Comparison of ENCODE assay signal across 16 cellular contexts in the genomic region with DNA sequence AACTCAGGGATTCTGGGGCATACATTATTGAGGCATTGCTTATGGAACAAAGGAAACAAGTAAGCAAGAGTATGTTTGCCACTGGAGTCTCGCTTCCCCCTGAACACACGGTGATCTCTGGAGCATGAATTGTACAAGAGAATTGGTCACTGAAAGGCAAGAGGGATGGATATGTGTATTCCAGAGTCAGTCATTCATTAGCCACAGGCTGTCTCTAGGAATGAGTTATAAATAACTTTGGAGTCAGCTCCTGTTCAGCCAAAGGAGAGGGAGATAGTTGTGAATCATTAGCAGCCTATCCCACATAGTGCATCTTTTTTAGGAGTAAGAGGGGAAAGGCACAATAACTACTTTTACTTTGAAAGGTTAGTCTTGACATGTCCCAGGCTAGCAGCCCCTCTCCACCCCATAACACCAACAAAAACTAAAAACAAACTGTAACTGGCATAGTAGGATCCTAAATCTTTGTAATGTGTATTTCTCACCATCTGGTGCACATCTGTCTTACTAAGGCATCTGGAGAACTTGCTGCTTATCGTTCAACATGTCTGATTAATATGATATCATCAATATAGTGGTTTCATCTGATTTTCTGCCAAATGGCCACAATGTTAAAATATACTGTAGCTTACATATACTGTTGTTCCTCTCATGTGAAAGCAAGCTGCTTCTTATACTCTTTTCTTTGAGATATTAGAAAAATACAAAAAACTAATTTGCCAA.
DNase-seq lines count a peak whose midpoint lies in the region; ATAC-seq and TF ChIP-seq lines count a peak whose summit lies in the region.
"Had no signal": no experiment of that assay in that cellular context is flagged by ENCODE, and none has a peak within 500 bp of the region (broad histone marks: within the 10 kb centered on the region; RNA-seq: fewer than 3 reads in every experiment).

No MANE protein-coding gene starts in this region.

- H3K9me3 ChIP-seq in SK-N-SH: no peaks in the 10 kb centered on the region; the same call in 1 of the 2 replicates
- H3K9me3 ChIP-seq: BE2C had no signal

- no peak overlapping the region for H3K4me2 ChIP-seq in SK-N-SH

- peak overlapping the region; percentile 17 to 24 (median 24) for H3K27ac Mint-ChIP-seq in nephron
- H3K27ac Mint-ChIP-seq in activated naive CD8-positive, alpha-beta T cell treated with anti-CD3 and anti-CD28 coated beads, Interleukin-2, amount 50 U/mL, for 24 hours: no peak overlapping the region
- H3K27ac Mint-ChIP-seq: CD4-positive, alpha-beta memory T cell; H9 had no signal

- no peaks in the 10 kb centered on the region for H3K27me3 ChIP-seq in SK-N-SH (ENCODE audit: insufficient read depth)
- H3K27me3 ChIP-seq in kidney epithelial cell (ENCODE audit: control insufficient read depth, insufficient read depth, low read length): no peaks in the 10 kb centered on the region
- H3K27me3 ChIP-seq: BE2C had no signal

- peaks cover 0 to 4% of the 10 kb centered on the region in 2 experiments; a peak in 2 of 4 replicates for H3K4me1 ChIP-seq in SK-N-SH (ENCODE audit: control insufficient read depth in 1 of 2, insufficient read depth in 2 of 2, low read depth in 1 of 2, low read length in 1 of 2)
- H3K4me1 ChIP-seq: BE2C had no signal

- no peak for ATAC-seq in activated naive CD8-positive, alpha-beta T cell treated with anti-CD3 and anti-CD28 coated beads, Interleukin-2, amount 50 U/mL, for 24 hours

- no peaks in the 10 kb centered on the region for H3K36me3 Mint-ChIP-seq in nephron (ENCODE audit: low read depth)
- H3K36me3 Mint-ChIP-seq in activated naive CD8-positive, alpha-beta T cell treated with anti-CD3 and anti-CD28 coated beads, Interleukin-2, amount 50 U/mL, for 24 hours (ENCODE audit: low read depth): no peaks in the 10 kb centered on the region
- H3K36me3 Mint-ChIP-seq: CD4-positive, alpha-beta memory T cell had no signal

- no peak for TF ChIP-seq RAD21 in SK-N-SH (IDR thresholded peaks at IDR 0.05; ENCODE audit: low read length)

- TF ChIP-seq EP300 in SK-N-SH (IDR thresholded peaks at IDR 0.05; ENCODE audit: borderline replicate concordance in 1 of 2, low read depth in 1 of 2, low read length in 1 of 2): peak in 1 of 2 experiments; percentile 79; a peak in 1 of 4 replicates

- CTCF ChIA-PET in SK-N-SH (lab: Yijun Ruan, JAX): no interaction called here

- no peak overlapping the region for H3K4me3 Mint-ChIP-seq in nephron
- H3K4me3 Mint-ChIP-seq in activated naive CD8-positive, alpha-beta T cell treated with anti-CD3 and anti-CD28 coated beads, Interleukin-2, amount 50 U/mL, for 24 hours: no peak overlapping the region
- H3K4me3 Mint-ChIP-seq: CD4-positive, alpha-beta memory T cell; H9 had no signal

- no peak overlapping the region for H3K4me3 ChIP-seq in SK-N-SH (ENCODE audit: low read depth in 2 of 2, low read length in 1 of 2)
- H3K4me3 ChIP-seq in epithelial cell of proximal tubule (ENCODE audit: low read depth, low read length): no peak overlapping the region
- H3K4me3 ChIP-seq in kidney epithelial cell (ENCODE audit: low read depth, low read length): no peak overlapping the region
- no peak overlapping the region for H3K4me3 ChIP-seq in coronary artery

- no peaks in the 10 kb centered on the region for H4K20me1 ChIP-seq in SK-N-SH (ENCODE audit: insufficient read depth)

- no peaks in the 10 kb centered on the region for H3K9me2 ChIP-seq in SK-N-SH

- H3K79me2 ChIP-seq in SK-N-SH (ENCODE audit: insufficient read depth): no peaks in the 10 kb centered on the region

- no peak overlapping the region for H3K9ac ChIP-seq in SK-N-SH

- peaks cover 11% of the 10 kb centered on the region for H3K4me1 Mint-ChIP-seq in nephron
- no peaks in the 10 kb centered on the region for H3K4me1 Mint-ChIP-seq in activated naive CD8-positive, alpha-beta T cell treated with anti-CD3 and anti-CD28 coated beads, Interleukin-2, amount 50 U/mL, for 24 hours
- H3K4me1 Mint-ChIP-seq: CD4-positive, alpha-beta memory T cell; H9 had no signal

- no peak for TF ChIP-seq CTCF in SK-N-SH (IDR thresholded peaks at IDR 0.05)
- TF ChIP-seq CTCF in epithelial cell of proximal tubule (conservative IDR thresholded peaks at IDR 0.05; ENCODE audit: low read depth, low read length): no peak
- TF ChIP-seq CTCF in kidney epithelial cell (IDR thresholded peaks at IDR 0.05; ENCODE audit: insufficient read depth, low read length, poor library complexity, severe bottlenecking): no peak
- no peak for TF ChIP-seq CTCF in nephron (IDR thresholded peaks at IDR 0.05; ENCODE audit: unreplicated experiment in 3 of 3)
- no peak for TF ChIP-seq CTCF in coronary artery (IDR thresholded peaks at IDR 0.05)

- POLR2A ChIA-PET in SK-N-SH (lab: Yijun Ruan, JAX): no interaction called here

- H2AFZ ChIP-seq in SK-N-SH (ENCODE audit: low read depth): no peak overlapping the region

- 11% methylated on average over 3 of the region's 3 CpGs for WGBS in SK-N-SH (ENCODE audit: low lambda C conversion rate)

- H3K36me3 ChIP-seq in SK-N-SH (replicated peaks in 1 of 2; ENCODE audit: control insufficient read depth in 1 of 2, insufficient read depth in 2 of 2, low read length in 1 of 2): no peaks in the 10 kb centered on the region
- no peaks in the 10 kb centered on the region for H3K36me3 ChIP-seq in kidney epithelial cell (ENCODE audit: control insufficient read depth, insufficient read depth, low read length)
- H3K36me3 ChIP-seq: BE2C had no signal

- DNase-seq in SK-N-SH (peak; percentile 15), epithelial cell of proximal tubule (ENCODE audit: low read depth) (peak; percentile 71), kidney epithelial cell (ENCODE audit: low read depth) (peak; percentile 61), anterior cingulate cortex (lab: John Stamatoyannopoulos, UW) (no peak), nucleus accumbens (lab: John Stamatoyannopoulos, UW) (no peak), coronary artery (ENCODE audit: low spot score) (no peak)
- no peak for DNase-seq in activated naive CD8-positive, alpha-beta T cell treated with anti-CD3 and anti-CD28 coated beads, Interleukin-2, amount 50 U/mL, for 24 hours
- DNase-seq: BE2C; CD4-positive, alpha-beta memory T cell; DMS153; DND-41; GF-D8; GOT3; H9 had no signal

- H3K27ac ChIP-seq in SK-N-SH (ENCODE audit: low read depth in 2 of 2, low read length in 1 of 2) (no peak overlapping the region), coronary artery (no peak overlapping the region)
- H3K27ac ChIP-seq: C4-2B had no signal

- no peaks in the 10 kb centered on the region for H3K9me3 Mint-ChIP-seq in nephron
- H3K9me3 Mint-ChIP-seq in activated naive CD8-positive, alpha-beta T cell treated with anti-CD3 and anti-CD28 coated beads, Interleukin-2, amount 50 U/mL, for 24 hours: no peaks in the 10 kb centered on the region
- H3K9me3 Mint-ChIP-seq: H9 had no signal

- no peaks in the 10 kb centered on the region for H3F3A ChIP-seq in SK-N-SH (replicated peaks; ENCODE audit: insufficient read depth)

- no peaks in the 10 kb centered on the region for H3K27me3 Mint-ChIP-seq in nephron (ENCODE audit: low read depth)
- no peaks in the 10 kb centered on the region for H3K27me3 Mint-ChIP-seq in activated naive CD8-positive, alpha-beta T cell treated with anti-CD3 and anti-CD28 coated beads, Interleukin-2, amount 50 U/mL, for 24 hours

TF ChIP-seq in SK-N-SH, 30 proteins besides CTCF, POLR2A, EP300 and RAD21:
- TF ChIP-seq POLR2AphosphoS5 (IDR thresholded peaks at IDR 0.05; ENCODE audit: low read depth, low read length): no peak
- peak; percentile 78 for TF ChIP-seq GATA2 (CRISPR knock-in tag; IDR thresholded peaks at IDR 0.05)
- TF ChIP-seq RCOR1 (IDR thresholded peaks at IDR 0.05; ENCODE audit: low read length): peak; percentile 89
- TF ChIP-seq CHD2 (IDR thresholded peaks at IDR 0.05; ENCODE audit: low read length, partially characterized antibody): peak; percentile 57
- TF ChIP-seq TCF12 (IDR thresholded peaks at IDR 0.05): peak; percentile 53

Comparison
In these comparisons a context has a peak if more than half of its experiments do, and no peak if none do; other contexts are left out.
1. DNase-seq: peak in SK-N-SH (single experiment), epithelial cell of proximal tubule (single experiment) and kidney epithelial cell (single experiment); none in activated naive CD8-positive, alpha-beta T cell treated with anti-CD3 and anti-CD28 coated beads, Interleukin-2, amount 50 U/mL, for 24 hours (single experiment), anterior cingulate cortex (0 of 58), nucleus accumbens (0 of 56) and coronary artery (single experiment).